20 cellular contexts compared by ENCODE assay signal in the genomic region with DNA sequence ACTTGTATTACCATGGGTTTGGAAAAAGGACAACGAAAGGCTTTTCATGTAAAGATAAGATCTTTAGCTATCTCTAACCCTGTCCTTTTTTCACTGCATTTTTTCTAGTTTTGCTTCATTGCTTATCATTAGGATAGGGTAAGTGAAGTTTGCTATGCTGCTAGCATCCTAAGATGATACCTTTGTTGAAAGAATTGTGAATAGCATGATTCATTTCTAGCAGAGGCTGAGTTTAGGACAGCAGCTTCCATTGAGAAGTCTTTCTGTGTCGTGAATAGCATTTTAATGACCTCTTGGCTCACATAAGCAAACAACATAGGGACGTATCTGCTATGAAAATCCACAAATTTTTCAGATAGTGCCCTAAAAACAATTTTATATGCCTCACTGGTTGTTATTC. TPM values are rescaled to one million over a fixed set of nuclear protein-coding genes. Genes with fewer than 3 reads are reported as not detected.
DNase-seq lines count a peak whose midpoint lies in the region; ATAC-seq and TF ChIP-seq lines count a peak whose summit lies in the region.
"Had no signal": no experiment of that assay in that cellular context is flagged by ENCODE, and none has a peak within 500 bp of the region (broad histone marks: within the 10 kb centered on the region; RNA-seq: fewer than 3 reads in every experiment).

No MANE protein-coding gene starts in this region.

- H3K4me1 Mint-ChIP-seq in HFFc6 (ENCODE audit: low read depth), result no peaks in the 10 kb centered on the region
- H3K4me1 Mint-ChIP-seq: B cell had no signal

- H3K4me1 ChIP-seq in HEK293 (ENCODE audit: control insufficient read depth, insufficient read depth, low read length), result peaks cover 10% of the 10 kb centered on the region
- H3K4me1 ChIP-seq: Caco-2 had no signal

- DNase-seq in dorsolateral prefrontal cortex, result no peak
- DNase-seq in medulla oblongata (ENCODE audit: extremely low spot score), result peak; percentile 83
- no peak for DNase-seq in HFFc6
- DNase-seq in activated CD8-positive, alpha-beta memory T cell treated with anti-CD3 and anti-CD28 coated beads for 24 hours, result no peak
- no peak for DNase-seq in stimulated activated CD4-positive, alpha-beta T cell treated with anti-CD3 and anti-CD28 coated beads, Interleukin-15, amount 100 ng/mL, for 24 hours
- DNase-seq: Caco-2; CD4-positive, CD25-positive, alpha-beta regulatory T cell; GM23248; KBM-7; NCI-H1105 treated with DMSO at 0.1 percent for 48 hours; NCI-H2029 treated with DMSO at 0.1 percent for 48 hours; NCI-H510A; NCI-H748 treated with DMSO at 0.1 percent for 48 hours; NK-92 treated with Interleukin-12 subunit alpha and Interleukin-12 subunit beta, amount 100 ng/mL, for 24 hours; Right ventricle myocardium superior; SK-N-SH had no signal

- H3K9me3 ChIP-seq in HEK293 (ENCODE audit: control insufficient read depth, insufficient read depth, low read depth, low read length), result no peaks in the 10 kb centered on the region
- H3K9me3 ChIP-seq: Caco-2, SK-N-SH had no signal

- no peak overlapping the region for H3K4me3 ChIP-seq in HEK293 (ENCODE audit: low read depth, low read length)
- peak overlapping the region in 23 of 59 donors; percentile 1 to 45 (median 20) for H3K4me3 ChIP-seq in dorsolateral prefrontal cortex
- H3K4me3 ChIP-seq: GM23248 had no signal

- POLR2A ChIA-PET in HEK293 (lab: Yijun Ruan, JAX), result no interaction called here

- H3K27me3 Mint-ChIP-seq in HFFc6 (ENCODE audit: insufficient read depth), result no peaks in the 10 kb centered on the region
- H3K27me3 Mint-ChIP-seq: B cell; CD4-positive, CD25-positive, alpha-beta regulatory T cell had no signal

- H3K9me3 Mint-ChIP-seq in HFFc6, result no peaks in the 10 kb centered on the region
- H3K9me3 Mint-ChIP-seq: CD4-positive, CD25-positive, alpha-beta regulatory T cell had no signal

- H3K27ac ChIP-seq in HEK293 (ENCODE audit: extremely low read depth, low read depth, low read length) (no peak overlapping the region), dorsolateral prefrontal cortex (peak overlapping the region in 57 of 59 donors; percentile 3 to 89 (median 71))
- H3K27ac ChIP-seq: GM23248 had no signal

- TF ChIP-seq CTCF in HEK293 (tag by site-specific recombination; IDR thresholded peaks at IDR 0.05), result no peak
- peak in 2 of 56 donors; percentile 3 to 13 for TF ChIP-seq CTCF in dorsolateral prefrontal cortex (IDR thresholded peaks at IDR 0.05 in 54 of 56, conservative IDR thresholded peaks at IDR 0.05 in 2 of 56; ENCODE audit: low read depth in 1 of 56, partially characterized antibody in 56 of 56)
- no peak for TF ChIP-seq CTCF in HFFc6 (IDR thresholded peaks at IDR 0.05)

- ATAC-seq in GM21423 (IDR thresholded peaks at IDR 0.05; ENCODE audit: unreplicated experiment), result no peak
- ATAC-seq: HCT116 had no signal

- no peaks in the 10 kb centered on the region for H3K27me3 ChIP-seq in dorsolateral prefrontal cortex

- CTCF ChIA-PET in HEK293 (lab: Yijun Ruan, JAX), result interaction anchor here (0.7 to 1.9 kb wide), 5 partner anchors 9 to 472 kb away, joined by 3 to 6 read pairs (median 3); no protein-coding TSS in a partner anchor

- H3K27ac Mint-ChIP-seq in HFFc6, result no peak overlapping the region
- H3K27ac Mint-ChIP-seq: B cell had no signal

- intact Hi-C loops in dorsolateral prefrontal cortex (cut with DNase I), result no loop called here

- peaks cover 0 to 12% of the 10 kb centered on the region in 2 experiments; a peak in 2 of 3 replicates for H3K36me3 ChIP-seq in HEK293 (ENCODE audit: control insufficient read depth in 2 of 2, insufficient read depth in 1 of 2, low read length in 2 of 2)

- peaks cover 11% of the 10 kb centered on the region; the same call in 1 of the 2 replicates for H3K36me3 Mint-ChIP-seq in HFFc6 (ENCODE audit: low read depth)

- H3K4me3 Mint-ChIP-seq in HFFc6, result no peak overlapping the region
- H3K4me3 Mint-ChIP-seq: B cell; CD4-positive, CD25-positive, alpha-beta regulatory T cell had no signal

TF ChIP-seq in HEK293, 187 proteins besides CTCF, POLR2A, EP300 and RAD21:
- no peak for TF ChIP-seq ZNF354C (tag by site-specific recombination; IDR thresholded peaks at IDR 0.05; ENCODE audit: borderline replicate concordance, low read depth)
- TF ChIP-seq, protein P1, sequence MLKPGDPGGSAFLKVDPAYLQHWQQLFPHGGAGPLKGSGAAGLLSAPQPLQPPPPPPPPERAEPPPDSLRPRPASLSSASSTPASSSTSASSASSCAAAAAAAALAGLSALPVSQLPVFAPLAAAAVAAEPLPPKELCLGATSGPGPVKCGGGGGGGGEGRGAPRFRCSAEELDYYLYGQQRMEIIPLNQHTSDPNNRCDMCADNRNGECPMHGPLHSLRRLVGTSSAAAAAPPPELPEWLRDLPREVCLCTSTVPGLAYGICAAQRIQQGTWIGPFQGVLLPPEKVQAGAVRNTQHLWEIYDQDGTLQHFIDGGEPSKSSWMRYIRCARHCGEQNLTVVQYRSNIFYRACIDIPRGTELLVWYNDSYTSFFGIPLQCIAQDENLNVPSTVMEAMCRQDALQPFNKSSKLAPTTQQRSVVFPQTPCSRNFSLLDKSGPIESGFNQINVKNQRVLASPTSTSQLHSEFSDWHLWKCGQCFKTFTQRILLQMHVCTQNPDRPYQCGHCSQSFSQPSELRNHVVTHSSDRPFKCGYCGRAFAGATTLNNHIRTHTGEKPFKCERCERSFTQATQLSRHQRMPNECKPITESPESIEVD (tag by site-specific recombination; IDR thresholded peaks at IDR 0.05), result peak; percentile 42; the same call in 1 of the 2 replicates

RNA-seq across cellular contexts. Expression of gene GAREM2, which starts 36.5 kb away (rescaled TPM):
- total RNA-seq in dorsolateral prefrontal cortex, result 100 to 1,000 TPM in 1 of 120 experiments, 10 to 100 TPM in 114, 1 to 10 TPM in 5; 5.8 to 134 (median 22.1) TPM
- total RNA-seq in HFFc6 (2021; fragmentation: NEBNext Ultra II Directional; extraction: Animal tissue kit (Norgen Biotek cat#: 25700)), result not detected

Comparison
In these comparisons a context has a peak if more than half of its experiments do, and no peak if none do; other contexts are left out.
1. RNA of gene GAREM2, which starts 36.5 kb away (total RNA-seq): 5.8 to 134 TPM in dorsolateral prefrontal cortex; not detected in HFFc6; every median in the first group is over 4 times any median in the second.